ENCODE assay signal across 8 cellular contexts in the genomic region with DNA sequence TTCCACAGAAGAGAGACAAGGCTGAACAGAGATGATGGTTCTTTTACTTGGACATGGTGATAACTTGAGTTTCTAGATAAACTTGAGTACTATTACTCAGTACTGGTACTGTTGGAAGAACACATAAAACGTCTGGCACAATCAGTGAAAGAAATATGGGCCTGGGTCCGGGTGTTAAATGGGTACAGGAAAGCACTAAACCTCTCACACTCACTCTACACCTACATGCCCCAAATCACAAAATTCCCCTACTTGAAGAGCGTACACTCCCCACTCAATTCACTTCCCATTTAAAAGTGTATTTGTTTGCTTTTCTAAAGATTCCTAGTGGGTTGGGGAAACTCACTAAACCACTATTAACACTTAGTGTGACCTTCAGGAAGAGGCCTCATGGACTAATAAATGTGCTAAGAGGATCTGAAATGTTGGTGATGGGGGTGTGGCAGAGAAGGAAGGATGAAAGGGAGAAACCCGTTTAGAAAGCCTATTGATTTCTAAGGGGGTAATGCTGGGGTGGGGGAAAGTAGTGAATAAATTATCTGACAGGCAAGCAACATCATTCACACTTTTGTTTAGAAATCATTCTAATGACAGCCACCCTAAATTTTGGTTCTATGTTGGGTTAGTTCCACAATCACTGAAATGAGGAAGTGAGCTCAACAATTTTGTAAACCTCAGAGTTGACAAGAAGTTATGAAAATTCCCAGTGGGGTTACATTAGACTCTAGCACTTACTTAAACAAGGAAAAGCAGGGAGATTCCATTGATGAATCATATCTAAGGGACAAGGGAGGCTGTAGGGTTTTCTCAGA.
DNase-seq lines count a peak whose midpoint lies in the region; ATAC-seq and TF ChIP-seq lines count a peak whose summit lies in the region.

No MANE protein-coding gene starts in this region.

- H4K20me1 ChIP-seq in DOHH2 (ENCODE audit: control insufficient read depth, insufficient read depth, low read depth, low read length): no peaks in the 10 kb centered on the region

- peaks cover 30% of the 10 kb centered on the region for H3K4me1 Mint-ChIP-seq in activated T-cell treated with anti-CD3 and anti-CD28 coated beads, Interleukin-2, amount 50 U/mL, for 24 hours (ENCODE audit: low read depth)

- peaks cover 72% of the 10 kb centered on the region for H3K4me1 ChIP-seq in DOHH2 (ENCODE audit: control insufficient read depth, low read length)

- no peak overlapping the region for H3K4me3 Mint-ChIP-seq in activated T-cell treated with anti-CD3 and anti-CD28 coated beads, Interleukin-2, amount 50 U/mL, for 24 hours

- no peak for TF ChIP-seq CTCF in DOHH2 (IDR thresholded peaks at IDR 0.05; ENCODE audit: low read depth, low read length, poor library complexity, severe bottlenecking)

- no peaks in the 10 kb centered on the region for H3K9me3 ChIP-seq in DOHH2 (ENCODE audit: control insufficient read depth, insufficient read depth, low read length)

- no peaks in the 10 kb centered on the region for H3K27me3 ChIP-seq in DOHH2 (ENCODE audit: control insufficient read depth, low read length)

- peak; percentile 48 for DNase-seq in NOMO-1 treated with dmso at 0.1 percent for 144 hours (lab: John Stamatoyannopoulos, UW; ENCODE audit: unreplicated experiment)
- peak; percentile 77 for DNase-seq in kidney tubule cell (ENCODE audit: low spot score)
- no peak for DNase-seq in activated gamma-delta T cell treated with Interleukin-2 at 50 U/mL for 16 hours
- DNase-seq in NCI-H446 (lab: John Stamatoyannopoulos, UW): no peak
- DNase-seq in activated T-cell treated with anti-CD3 and anti-CD28 coated beads, Interleukin-2, amount 50 U/mL, for 24 hours: no peak
- DNase-seq in activated naive CD4-positive, alpha-beta T cell treated with Interleukin-2 at 50 U/mL for 16 hours: no peak

- H3K4me2 ChIP-seq in DOHH2 (ENCODE audit: low read length): peak overlapping the region; percentile 28

- H3F3A ChIP-seq in DOHH2 (ENCODE audit: control insufficient read depth, insufficient read depth): peaks cover 16% of the 10 kb centered on the region

- peaks cover 13% of the 10 kb centered on the region for H3K27me3 Mint-ChIP-seq in activated T-cell treated with anti-CD3 and anti-CD28 coated beads, Interleukin-2, amount 50 U/mL, for 24 hours

- H3K36me3 Mint-ChIP-seq in activated T-cell treated with anti-CD3 and anti-CD28 coated beads, Interleukin-2, amount 50 U/mL, for 24 hours (ENCODE audit: low read depth): no peaks in the 10 kb centered on the region

- no peaks in the 10 kb centered on the region for H3K79me2 ChIP-seq in DOHH2 (ENCODE audit: control insufficient read depth, low read length)

- peak; percentile 18 for ATAC-seq in GM21717 (IDR thresholded peaks at IDR 0.05; ENCODE audit: unreplicated experiment)

- H3K9me2 ChIP-seq in DOHH2 (replicated peaks; ENCODE audit: control insufficient read depth, low read length): no peaks in the 10 kb centered on the region

- H3K36me3 ChIP-seq in DOHH2 (ENCODE audit: control insufficient read depth, low read length): peaks cover 2% of the 10 kb centered on the region; the same call in 1 of the 2 replicates

- no peak overlapping the region for H3K27ac Mint-ChIP-seq in activated T-cell treated with anti-CD3 and anti-CD28 coated beads, Interleukin-2, amount 50 U/mL, for 24 hours

- 0 out of 2 replicates have a peak overlapping the region, but pooled peaks have one; percentile 18 for H3K27ac ChIP-seq in DOHH2 (ENCODE audit: low read depth, low read length)

- H3K9me3 Mint-ChIP-seq in activated T-cell treated with anti-CD3 and anti-CD28 coated beads, Interleukin-2, amount 50 U/mL, for 24 hours: no peaks in the 10 kb centered on the region

- H3K4me3 ChIP-seq in DOHH2 (ENCODE audit: low read length): peak overlapping the region; percentile 31; the same call in 1 of the 2 replicates

Comparison
In these comparisons a context has a peak if more than half of its experiments do, and no peak if none do; other contexts are left out.
1. DNase-seq: peak in NOMO-1 treated with dmso at 0.1 percent for 144 hours (single experiment) and kidney tubule cell (single experiment); none in activated gamma-delta T cell treated with Interleukin-2 at 50 U/mL for 16 hours (single experiment), NCI-H446 (0 of 2), activated T-cell treated with anti-CD3 and anti-CD28 coated beads, Interleukin-2, amount 50 U/mL, for 24 hours (single experiment) and activated naive CD4-positive, alpha-beta T cell treated with Interleukin-2 at 50 U/mL for 16 hours (single experiment).